ENCODE assay signal across 17 cellular contexts in genomic region chr3:194381460-194381875, GRCh38. TPM values are rescaled to one million over a fixed set of nuclear protein-coding genes. Genes with fewer than 3 reads are reported as not detected.
DNase-seq lines count a peak whose midpoint lies in the region; ATAC-seq and TF ChIP-seq lines count a peak whose summit lies in the region.
"Had no signal": no experiment of that assay in that cellular context is flagged by ENCODE, and none has a peak within 500 bp of the region (broad histone marks: within the 10 kb centered on the region; RNA-seq: fewer than 3 reads in every experiment).

No MANE protein-coding gene starts in this region.

- DNase-seq in DMS79 treated with DMSO at 0.1 percent for 48 hours (lab: John Stamatoyannopoulos, UW), result peak; percentile 84
- peak; percentile 57 for DNase-seq in NCI-H510A (lab: John Stamatoyannopoulos, UW)
- peak in 6 of 10 donors; percentile 10 to 63 (median 52) for DNase-seq in dorsolateral prefrontal cortex
- DNase-seq in pons (ENCODE audit: low spot score), result peak; percentile 43
- DNase-seq in erythroblast (lab: John Stamatoyannopoulos, UW), result no peak
- no peak for DNase-seq in activated naive CD4-positive, alpha-beta T cell treated with anti-CD3 and anti-CD28 coated beads, Interleukin-2, amount 50 U/mL, for 72 hours (ENCODE audit: low spot score in 2 of 2)
- no peak for DNase-seq in HuH-7 (ENCODE audit: low spot score)
- DNase-seq: CD8-positive, alpha-beta memory T cell; GM23248; NCI-H1092 treated with DMSO at 0.1 percent for 48 hours; NCI-H748 treated with DMSO at 0.1 percent for 48 hours had no signal

- no peak for ATAC-seq in HG03354 (IDR thresholded peaks at IDR 0.05; ENCODE audit: poor library complexity, severe bottlenecking, unreplicated experiment)
- ATAC-seq in activated naive CD4-positive, alpha-beta T cell treated with anti-CD3 and anti-CD28 coated beads, Interleukin-2, amount 50 U/mL, for 72 hours, result no peak
- ATAC-seq: esophagus mucosa had no signal

- peaks cover 0 to 11% (median 0%) of the 10 kb centered on the region in 45 donors for H3K27me3 ChIP-seq in dorsolateral prefrontal cortex
- H3K27me3 ChIP-seq: cardiac muscle cell had no signal

- no peaks in the 10 kb centered on the region for H3K36me3 Mint-ChIP-seq in activated naive CD4-positive, alpha-beta T cell treated with anti-CD3 and anti-CD28 coated beads, Interleukin-2, amount 50 U/mL, for 72 hours
- H3K36me3 Mint-ChIP-seq: CD8-positive, alpha-beta memory T cell had no signal

- TF ChIP-seq CTCF in dorsolateral prefrontal cortex (IDR thresholded peaks at IDR 0.05 in 54 of 56, conservative IDR thresholded peaks at IDR 0.05 in 2 of 56; ENCODE audit: low read depth in 1 of 56, partially characterized antibody in 56 of 56), result no peak

- H3K4me3 ChIP-seq in dorsolateral prefrontal cortex, result peak overlapping the region in 50 of 59 donors; percentile 4 to 65 (median 36)
- H3K4me3 ChIP-seq: cardiac muscle cell, GM23248 had no signal

- intact Hi-C loops in dorsolateral prefrontal cortex (cut with DNase I), result no loop called here

- H3K27ac ChIP-seq in dorsolateral prefrontal cortex, result no peak overlapping the region
- H3K27ac ChIP-seq: cardiac muscle cell, GM23248 had no signal

- no peak for TF ChIP-seq POLR2A in erythroblast (IDR thresholded peaks at IDR 0.05; ENCODE audit: low read length)

- no peak overlapping the region for H3K27ac Mint-ChIP-seq in activated naive CD4-positive, alpha-beta T cell treated with anti-CD3 and anti-CD28 coated beads, Interleukin-2, amount 50 U/mL, for 72 hours
- H3K27ac Mint-ChIP-seq: activated T-helper 2 cell treated with anti-CD3 and anti-CD28 coated beads, Interferon-gamma antibody, Interleukin-2, Interleukin-4, amounts not matched to agents 10 μg/mL and 5 μg/mL and 100 μg/mL, durations not matched to agents 14 hours and 24 hours and 36 hours; CD8-positive, alpha-beta memory T cell had no signal

- no peaks in the 10 kb centered on the region for H3K9me3 Mint-ChIP-seq in activated naive CD4-positive, alpha-beta T cell treated with anti-CD3 and anti-CD28 coated beads, Interleukin-2, amount 50 U/mL, for 72 hours
- H3K9me3 Mint-ChIP-seq: activated T-helper 2 cell treated with anti-CD3 and anti-CD28 coated beads, Interferon-gamma antibody, Interleukin-2, Interleukin-4, amounts not matched to agents 10 μg/mL and 5 μg/mL and 100 μg/mL, durations not matched to agents 14 hours and 24 hours and 36 hours; CD8-positive, alpha-beta memory T cell had no signal

RNA-seq across cellular contexts. Expression of gene LRRC15, which starts 11.9 kb away (rescaled TPM):
- total RNA-seq in dorsolateral prefrontal cortex, result under 1 TPM in 7 of 120 experiments, not detected in 113; 0.06 to 0.18 (median 0.07) TPM
- total RNA-seq in activated naive CD4-positive, alpha-beta T cell treated with anti-CD3 and anti-CD28 coated beads, Interleukin-2, amount 50 U/mL, for 72 hours, result not detected
- total RNA-seq: activated T-helper 2 cell treated with anti-CD3 and anti-CD28 coated beads, Interferon-gamma antibody, Interleukin-2, Interleukin-4, amounts not matched to agents 10 μg/mL and 5 μg/mL and 100 μg/mL, durations not matched to agents 14 hours and 24 hours and 36 hours; CD8-positive, alpha-beta memory T cell had no signal

RNA-seq across cellular contexts. Expression of gene GP5, which starts 17.6 kb away (rescaled TPM):
- total RNA-seq in dorsolateral prefrontal cortex, result under 1 TPM in 66 of 120 experiments, not detected in 54; 0.10 to 0.52 (median 0.19) TPM
- under 1 TPM; 0.43 to 0.58 TPM for total RNA-seq in activated naive CD4-positive, alpha-beta T cell treated with anti-CD3 and anti-CD28 coated beads, Interleukin-2, amount 50 U/mL, for 72 hours
- total RNA-seq: HT1080, subcutaneous adipose tissue had no signal

RNA-seq across cellular contexts. Expression of gene CPN2, which starts 30.3 kb away (rescaled TPM):
- not detected for total RNA-seq in dorsolateral prefrontal cortex
- not detected for total RNA-seq in activated naive CD4-positive, alpha-beta T cell treated with anti-CD3 and anti-CD28 coated beads, Interleukin-2, amount 50 U/mL, for 72 hours
- total RNA-seq: activated T-helper 2 cell treated with anti-CD3 and anti-CD28 coated beads, Interferon-gamma antibody, Interleukin-2, Interleukin-4, amounts not matched to agents 10 μg/mL and 5 μg/mL and 100 μg/mL, durations not matched to agents 14 hours and 24 hours and 36 hours; CD8-positive, alpha-beta memory T cell; esophagus mucosa; GM23248; HT1080 had no signal

Comparison
In these comparisons a context has a peak if more than half of its experiments do, and no peak if none do; other contexts are left out.
1. DNase-seq: peak in DMS79 treated with DMSO at 0.1 percent for 48 hours (single experiment), NCI-H510A (single experiment), dorsolateral prefrontal cortex (6 of 10) and pons (single experiment); none in erythroblast (0 of 2), activated naive CD4-positive, alpha-beta T cell treated with anti-CD3 and anti-CD28 coated beads, Interleukin-2, amount 50 U/mL, for 72 hours (0 of 2) and HuH-7 (single experiment).